In the genomic region with DNA sequence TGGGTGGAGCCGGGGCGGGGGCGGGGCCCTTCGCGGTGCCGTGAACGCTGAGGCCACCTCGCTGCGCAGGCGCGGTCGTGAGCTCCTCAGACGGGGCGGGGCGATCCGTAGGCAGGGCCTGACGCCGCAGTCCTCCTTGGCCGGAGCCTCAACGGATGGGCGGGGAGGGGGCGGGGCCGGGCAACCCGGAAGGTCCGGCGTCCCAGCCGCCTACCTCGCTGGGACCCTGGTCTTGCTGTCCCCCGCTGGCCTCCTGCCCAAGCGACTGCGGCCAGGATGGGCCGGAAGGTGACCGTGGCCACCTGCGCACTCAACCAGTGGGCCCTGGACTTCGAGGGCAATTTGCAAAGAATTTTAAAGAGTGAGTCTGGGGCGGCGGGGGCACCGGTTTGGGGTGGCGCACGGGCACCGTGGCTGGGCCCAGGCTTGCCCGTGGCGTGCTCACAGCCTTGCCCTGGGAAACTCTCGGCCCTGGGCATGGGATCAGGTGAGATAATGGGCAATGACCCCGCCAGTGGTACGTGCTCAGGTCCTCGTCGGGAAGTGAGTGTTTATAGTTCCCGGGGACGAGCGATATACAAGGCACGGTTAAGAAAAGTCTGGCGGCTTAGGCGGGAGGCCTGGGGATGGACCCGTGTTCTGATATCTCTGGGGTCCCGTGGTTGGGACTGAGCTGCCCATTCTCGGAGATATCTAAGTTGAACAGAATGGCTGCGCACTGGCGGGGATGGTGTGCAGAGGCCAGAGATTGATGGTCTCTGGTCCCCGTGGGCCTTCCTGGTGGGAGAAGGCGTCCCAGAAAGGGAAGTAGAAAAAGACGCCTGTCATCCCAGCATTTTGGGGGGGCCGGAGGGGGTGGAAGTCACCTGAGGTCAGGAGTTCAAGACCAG, we compare ENCODE assay signal across 8 cellular contexts. TPM values are rescaled to one million over a fixed set of nuclear protein-coding genes. Genes with fewer than 3 reads are reported as not detected.
DNase-seq lines count a peak whose midpoint lies in the region; ATAC-seq and TF ChIP-seq lines count a peak whose summit lies in the region.

Gene NADSYN1 (plus strand): TSS at position 183 of the 890 bp plus-strand sequence. CDS start 94 bp downstream, at position 277.

- H3K23ac ChIP-seq in trophoblast cell (ENCODE audit: low read length): no peak within 1 kb of the TSS

- peak within 1 kb of the TSS; percentile 4 for H2BK5ac ChIP-seq in trophoblast cell (ENCODE audit: low read depth, low read length, poor library complexity)

- H3K4me3 ChIP-seq in cardiac muscle cell: peak within 1 kb of the TSS; percentile 39
- peak within 1 kb of the TSS; percentile 91 for H3K4me3 ChIP-seq in trophoblast cell (ENCODE audit: low read depth, low read length)
- H3K4me3 ChIP-seq in tibial nerve: peak within 1 kb of the TSS; percentile 77 to 99 (median 88)

- TF ChIP-seq CTCF in cardiac muscle cell (IDR thresholded peaks at IDR 0.05; ENCODE audit: low read depth, low read length): no peak
- no peak for TF ChIP-seq CTCF in tibial nerve (IDR thresholded peaks at IDR 0.05)

- no peaks in the 10 kb centered on the region for H3K9me3 Mint-ChIP-seq in activated naive CD8-positive, alpha-beta T cell treated with anti-CD3 and anti-CD28 coated beads, Interleukin-2, amount 50 U/mL, for 24 hours

- WGBS in trophoblast cell (ENCODE audit: extremely low coverage, insufficient coverage, insufficient read length): no CpG with 5 or more reads among the region's 63 CpGs
- WGBS in tibial nerve, 2 donors: 2 to 3% methylated on average over 34 to 48 of the region's 63 CpGs

- peak within 1 kb of the TSS; percentile 94 for H3K4ac ChIP-seq in trophoblast cell (ENCODE audit: low read depth, low read length)

- peaks cover 12% of the 10 kb centered on the region for H3K36me3 ChIP-seq in cardiac muscle cell
- H3K36me3 ChIP-seq in trophoblast cell (ENCODE audit: control insufficient read depth in 1 of 2, insufficient read depth in 2 of 2, low read length in 2 of 2): peaks cover 16 to 22% of the 10 kb centered on the region in 2 experiments
- H3K36me3 ChIP-seq in tibial nerve: peaks cover 0 to 35% (median 0%) of the 10 kb centered on the region in 3 donors

- peak within 1 kb of the TSS; percentile 98 for H3K4me2 ChIP-seq in trophoblast cell (ENCODE audit: low read length)

- peak within 1 kb of the TSS; percentile 40 for H4K91ac ChIP-seq in trophoblast cell (ENCODE audit: low read depth, low read length)

- peaks cover 11% of the 10 kb centered on the region for H3K79me1 ChIP-seq in trophoblast cell (ENCODE audit: low read length)

- peak within 1 kb of the TSS; percentile 81 for H3K18ac ChIP-seq in trophoblast cell (ENCODE audit: low read length)

- H3K4me1 Mint-ChIP-seq in activated naive CD8-positive, alpha-beta T cell treated with anti-CD3 and anti-CD28 coated beads, Interleukin-2, amount 50 U/mL, for 24 hours: peaks cover 54% of the 10 kb centered on the region

- H3K9ac ChIP-seq in trophoblast cell (ENCODE audit: low read length): peak within 1 kb of the TSS; percentile 92

- peak; percentile 39 for DNase-seq in GM04503 (ENCODE audit: low read depth)
- peak; percentile 93 for DNase-seq in NCI-H1436 (lab: John Stamatoyannopoulos, UW)
- DNase-seq in SW480 (ENCODE audit: low spot score): peak; percentile 93
- DNase-seq in activated naive CD8-positive, alpha-beta T cell treated with anti-CD3 and anti-CD28 coated beads, Interleukin-2, amount 50 U/mL, for 24 hours: peak; percentile 97
- peak; percentile 95 to 98 for DNase-seq in cardiac muscle cell (ENCODE audit: low read depth in 1 of 2, low spot score in 1 of 2)
- DNase-seq in trophoblast cell: peak; percentile 99
- peak; percentile 94 for DNase-seq in tibial nerve (ENCODE audit: low spot score in 2 of 2)

- H4K8ac ChIP-seq in trophoblast cell (ENCODE audit: low read depth, low read length): peak within 1 kb of the TSS; percentile 64

- H3K79me2 ChIP-seq in trophoblast cell (ENCODE audit: control insufficient read depth, insufficient read depth, low read length, poor library complexity): peaks cover 10% of the 10 kb centered on the region

- H3K27ac ChIP-seq in cardiac muscle cell: no peak within 1 kb of the TSS
- no peak within 1 kb of the TSS for H3K27ac ChIP-seq in trophoblast cell (ENCODE audit: low read depth, low read length)
- H3K27ac ChIP-seq in tibial nerve: peak within 1 kb of the TSS; percentile 73 to 94 (median 84)

- no peaks in the 10 kb centered on the region for H3K27me3 Mint-ChIP-seq in activated naive CD8-positive, alpha-beta T cell treated with anti-CD3 and anti-CD28 coated beads, Interleukin-2, amount 50 U/mL, for 24 hours

- peak; percentile 48 to 77 for TF ChIP-seq EP300 in tibial nerve (IDR thresholded peaks at IDR 0.05)

- peak within 1 kb of the TSS; percentile 5 for H4K12ac ChIP-seq in trophoblast cell (ENCODE audit: low read depth, low read length)

- H3K4me3 Mint-ChIP-seq in activated naive CD8-positive, alpha-beta T cell treated with anti-CD3 and anti-CD28 coated beads, Interleukin-2, amount 50 U/mL, for 24 hours: peak within 1 kb of the TSS; percentile 91

- no peak within 1 kb of the TSS for H2BK120ac ChIP-seq in trophoblast cell (ENCODE audit: insufficient read depth, low read length, poor library complexity)

- peak within 1 kb of the TSS; percentile 84 for H3K27ac Mint-ChIP-seq in activated naive CD8-positive, alpha-beta T cell treated with anti-CD3 and anti-CD28 coated beads, Interleukin-2, amount 50 U/mL, for 24 hours

- H2BK12ac ChIP-seq in trophoblast cell (ENCODE audit: low read length): no peak within 1 kb of the TSS

- H3K36me3 Mint-ChIP-seq in activated naive CD8-positive, alpha-beta T cell treated with anti-CD3 and anti-CD28 coated beads, Interleukin-2, amount 50 U/mL, for 24 hours (ENCODE audit: low read depth): peaks cover 26% of the 10 kb centered on the region

- H2AK5ac ChIP-seq in trophoblast cell (ENCODE audit: low read length): peak within 1 kb of the TSS; percentile 28

- ATAC-seq in HG02623 (IDR thresholded peaks at IDR 0.05; ENCODE audit: unreplicated experiment): peak; percentile 39
- ATAC-seq in activated naive CD8-positive, alpha-beta T cell treated with anti-CD3 and anti-CD28 coated beads, Interleukin-2, amount 50 U/mL, for 24 hours: peak; percentile 67

- peak within 1 kb of the TSS; percentile 37 for H2AFZ ChIP-seq in trophoblast cell (ENCODE audit: insufficient read depth, low read length, poor library complexity)

- H3K14ac ChIP-seq in trophoblast cell (ENCODE audit: low read length): peak within 1 kb of the TSS; percentile 85

- H3K4me1 ChIP-seq in cardiac muscle cell (ENCODE audit: low read depth) (peaks cover 11% of the 10 kb centered on the region), trophoblast cell (ENCODE audit: control insufficient read depth in 1 of 2, insufficient read depth in 2 of 2, low read length in 2 of 2) (peaks cover 11% of the 10 kb centered on the region in 2 experiments), tibial nerve (peaks cover 0 to 46% (median 21%) of the 10 kb centered on the region in 4 donors)

- TF ChIP-seq POLR2A in tibial nerve (IDR thresholded peaks at IDR 0.05): peak in 1 of 2 donors; percentile 48

- H3K27me3 ChIP-seq in cardiac muscle cell: no peaks in the 10 kb centered on the region
- H3K27me3 ChIP-seq in trophoblast cell (ENCODE audit: insufficient read depth, low read length): no peaks in the 10 kb centered on the region
- no peaks in the 10 kb centered on the region for H3K27me3 ChIP-seq in tibial nerve

- H3K9me3 ChIP-seq in cardiac muscle cell (ENCODE audit: low read depth) (no peaks in the 10 kb centered on the region), trophoblast cell (ENCODE audit: insufficient read depth, low read depth, low read length) (no peaks in the 10 kb centered on the region), tibial nerve (no peaks in the 10 kb centered on the region)

RNA-seq across cellular contexts. Expression of gene NADSYN1, which starts in this region (rescaled TPM):
- 56.4 and 68.9 TPM in 2 replicates for total RNA-seq in cardiac muscle cell
- polyA plus RNA-seq in cardiac muscle cell: 46.8 and 67.0 TPM in 2 replicates
- 32.7 and 33.1 TPM in 2 replicates for polyA plus RNA-seq in trophoblast cell (2013)
- 10 to 100 TPM; 54.2 to 85.9 (median 70.0) TPM for total RNA-seq in tibial nerve

Comparison
In these comparisons a context has a peak if more than half of its experiments do, and no peak if none do; other contexts are left out.
1. DNase-seq: peak in every context shown above with its lines; median percentile 99 in trophoblast cell; 97 in activated naive CD8-positive, alpha-beta T cell treated with anti-CD3 and anti-CD28 coated beads, Interleukin-2, amount 50 U/mL, for 24 hours; 96 in cardiac muscle cell; 94 in tibial nerve; 93 in NCI-H1436; 93 in SW480; 39 in GM04503.
2. H3K27ac ChIP-seq: peak in tibial nerve (4 of 4); none in cardiac muscle cell (single experiment) and trophoblast cell (single experiment).
3. H3K4me3 ChIP-seq: peak in every context shown above with its lines; median percentile 91 in trophoblast cell; 88 in tibial nerve; 39 in cardiac muscle cell.